Comparison of ENCODE assay signal across 20 cellular contexts in genomic region chr6:30129270-30129669, GRCh38. TPM values are rescaled to one million over a fixed set of nuclear protein-coding genes. Genes with fewer than 3 reads are reported as not detected.
DNase-seq lines count a peak whose midpoint lies in the region; ATAC-seq and TF ChIP-seq lines count a peak whose summit lies in the region.
"Had no signal": no experiment of that assay in that cellular context is flagged by ENCODE, and none has a peak within 500 bp of the region (broad histone marks: within the 10 kb centered on the region; RNA-seq: fewer than 3 reads in every experiment).

No MANE protein-coding gene starts in this region.

- RAD21 ChIA-PET in HCT116 (lab: Charles Lee; ENCODE audit: low non-redundant PET in 1 of 2, low total read pairs in 2 of 2, uncharacterized antibody in 2 of 2, unreplicated experiment in 2 of 2): no interaction called here

- TF ChIP-seq POLR2A in HCT116 (IDR thresholded peaks at IDR 0.05; ENCODE audit: borderline replicate concordance, extremely low read depth, insufficient read depth, insufficient read length): no peak

- H3K9me3 Mint-ChIP-seq in activated CD4-positive, alpha-beta memory T cell treated with anti-CD3 and anti-CD28 coated beads for 36 hours: no peaks in the 10 kb centered on the region
- H3K9me3 Mint-ChIP-seq in activated CD4-positive, alpha-beta memory T cell treated with anti-CD3 and anti-CD28 coated beads, Interleukin-2, amount 10 ng/mL, durations not matched to agents 7 days and 5 days: no peaks in the 10 kb centered on the region
- H3K9me3 Mint-ChIP-seq in activated T-helper 17 cell treated with anti-CD3 and anti-CD28 coated beads, Interleukin-2, amount 50 U/mL, for 72 hours: no peaks in the 10 kb centered on the region
- H3K9me3 Mint-ChIP-seq in stimulated activated effector memory CD8-positive, alpha-beta T cell treated with anti-CD3 and anti-CD28 coated beads, Interleukin-12 subunit alpha, Interleukin-12 subunit beta, amount 100 ng/mL, for 72 hours: no peaks in the 10 kb centered on the region
- no peaks in the 10 kb centered on the region for H3K9me3 Mint-ChIP-seq in activated T-helper 2 cell treated with anti-CD3 and anti-CD28 coated beads, Interferon-gamma antibody, Interleukin-2, Interleukin-4, amounts not matched to agents 10 μg/mL and 5 μg/mL and 100 μg/mL, durations not matched to agents 14 hours and 24 hours and 36 hours
- H3K9me3 Mint-ChIP-seq: CD8-positive, alpha-beta memory T cell had no signal

- TF ChIP-seq CTCF in HCT116 (IDR thresholded peaks at IDR 0.05 in 2 of 3, conservative IDR thresholded peaks at IDR 0.05 in 1 of 3; ENCODE audit: borderline replicate concordance in 1 of 3, insufficient read depth in 1 of 3, low read depth in 2 of 3, low read length in 2 of 3): no peak

- H3K36me3 Mint-ChIP-seq in activated CD4-positive, alpha-beta memory T cell treated with anti-CD3 and anti-CD28 coated beads for 36 hours: no peaks in the 10 kb centered on the region
- H3K36me3 Mint-ChIP-seq in activated CD4-positive, alpha-beta memory T cell treated with anti-CD3 and anti-CD28 coated beads, Interleukin-2, amount 10 ng/mL, durations not matched to agents 7 days and 5 days (ENCODE audit: low read depth): no peaks in the 10 kb centered on the region
- H3K36me3 Mint-ChIP-seq in activated T-helper 17 cell treated with anti-CD3 and anti-CD28 coated beads, Interleukin-2, amount 50 U/mL, for 72 hours (ENCODE audit: low read depth): no peaks in the 10 kb centered on the region
- H3K36me3 Mint-ChIP-seq in stimulated activated effector memory CD8-positive, alpha-beta T cell treated with anti-CD3 and anti-CD28 coated beads, Interleukin-12 subunit alpha, Interleukin-12 subunit beta, amount 100 ng/mL, for 72 hours: no peaks in the 10 kb centered on the region
- no peaks in the 10 kb centered on the region for H3K36me3 Mint-ChIP-seq in activated T-helper 2 cell treated with anti-CD3 and anti-CD28 coated beads, Interferon-gamma antibody, Interleukin-2, Interleukin-4, amounts not matched to agents 10 μg/mL and 5 μg/mL and 100 μg/mL, durations not matched to agents 14 hours and 24 hours and 36 hours (ENCODE audit: low read depth)
- H3K36me3 Mint-ChIP-seq: CD8-positive, alpha-beta memory T cell had no signal

- H3K36me3 ChIP-seq in HCT116 (ENCODE audit: control insufficient read depth in 1 of 2, insufficient read depth in 2 of 2, low read length in 2 of 2): no peaks in the 10 kb centered on the region
- H3K36me3 ChIP-seq: BLaER1 had no signal

- H3K4me1 ChIP-seq in HCT116 (ENCODE audit: control insufficient read depth in 1 of 2, insufficient read depth in 2 of 2, low read length in 2 of 2): peaks cover 8 to 17% of the 10 kb centered on the region in 2 experiments; a peak in 3 of 4 replicates

- peaks cover 56% of the 10 kb centered on the region for H3K27me3 Mint-ChIP-seq in activated CD4-positive, alpha-beta memory T cell treated with anti-CD3 and anti-CD28 coated beads for 36 hours
- peaks cover 67% of the 10 kb centered on the region for H3K27me3 Mint-ChIP-seq in activated CD4-positive, alpha-beta memory T cell treated with anti-CD3 and anti-CD28 coated beads, Interleukin-2, amount 10 ng/mL, durations not matched to agents 7 days and 5 days
- H3K27me3 Mint-ChIP-seq in activated T-helper 17 cell treated with anti-CD3 and anti-CD28 coated beads, Interleukin-2, amount 50 U/mL, for 72 hours: peaks cover 45% of the 10 kb centered on the region
- peaks cover 65% of the 10 kb centered on the region for H3K27me3 Mint-ChIP-seq in activated T-helper 2 cell treated with anti-CD3 and anti-CD28 coated beads, Interferon-gamma antibody, Interleukin-2, Interleukin-4, amounts not matched to agents 10 μg/mL and 5 μg/mL and 100 μg/mL, durations not matched to agents 14 hours and 24 hours and 36 hours (ENCODE audit: low read depth)

- H2AFZ ChIP-seq in HCT116 (ENCODE audit: low read depth, low read length, poor library complexity, severe bottlenecking): peak overlapping the region; percentile 43
- H2AFZ ChIP-seq: GM23248 had no signal

- no peak overlapping the region for H3K4me3 Mint-ChIP-seq in activated CD4-positive, alpha-beta memory T cell treated with anti-CD3 and anti-CD28 coated beads for 36 hours
- no peak overlapping the region for H3K4me3 Mint-ChIP-seq in activated CD4-positive, alpha-beta memory T cell treated with anti-CD3 and anti-CD28 coated beads, Interleukin-2, amount 10 ng/mL, durations not matched to agents 7 days and 5 days
- no peak overlapping the region for H3K4me3 Mint-ChIP-seq in activated T-helper 17 cell treated with anti-CD3 and anti-CD28 coated beads, Interleukin-2, amount 50 U/mL, for 72 hours
- H3K4me3 Mint-ChIP-seq in stimulated activated effector memory CD8-positive, alpha-beta T cell treated with anti-CD3 and anti-CD28 coated beads, Interleukin-12 subunit alpha, Interleukin-12 subunit beta, amount 100 ng/mL, for 72 hours: no peak overlapping the region
- no peak overlapping the region for H3K4me3 Mint-ChIP-seq in activated T-helper 2 cell treated with anti-CD3 and anti-CD28 coated beads, Interferon-gamma antibody, Interleukin-2, Interleukin-4, amounts not matched to agents 10 μg/mL and 5 μg/mL and 100 μg/mL, durations not matched to agents 14 hours and 24 hours and 36 hours (ENCODE audit: low read depth)
- H3K4me3 Mint-ChIP-seq: CD8-positive, alpha-beta memory T cell had no signal

- peak overlapping the region; percentile 39; the same call in 1 of the 2 replicates for H3K4me2 ChIP-seq in HCT116 (ENCODE audit: low read length)

- no peaks in the 10 kb centered on the region for H4K20me1 ChIP-seq in HCT116 (ENCODE audit: insufficient read depth)
- H4K20me1 ChIP-seq: BLaER1 had no signal

- DNase-seq in activated CD4-positive, alpha-beta memory T cell treated with anti-CD3 and anti-CD28 coated beads for 36 hours: peak; percentile 17
- DNase-seq in activated CD4-positive, alpha-beta memory T cell treated with anti-CD3 and anti-CD28 coated beads, Interleukin-2, amount 10 ng/mL, durations not matched to agents 7 days and 5 days: no peak
- DNase-seq in HCT116 (ENCODE audit: low read depth, low spot score) (no peak), NCI-H526 (lab: John Stamatoyannopoulos, UW) (no peak), RKO (ENCODE audit: low spot score) (no peak)
- DNase-seq in stimulated activated effector memory CD8-positive, alpha-beta T cell treated with anti-CD3 and anti-CD28 coated beads, Interleukin-12 subunit alpha, Interleukin-12 subunit beta, amount 100 ng/mL, for 72 hours (ENCODE audit: low spot score in 2 of 2): no peak
- no peak for DNase-seq in activated T-helper 2 cell treated with anti-CD3 and anti-CD28 coated beads, Interferon-gamma antibody, Interleukin-2, Interleukin-4, amounts not matched to agents 10 μg/mL and 5 μg/mL and 100 μg/mL, durations not matched to agents 14 hours and 24 hours and 36 hours (ENCODE audit: low spot score)
- DNase-seq: CD8-positive, alpha-beta memory T cell; GDM1; GM23248; NCI-H1417 treated with DMSO at 0.1 percent for 48 hours; NCI-H2029; NCI-H2171 treated with DMSO at 0.1 percent for 48 hours; SHP77 had no signal

- TF ChIP-seq RAD21 in HCT116 (IDR thresholded peaks at IDR 0.05; ENCODE audit: low read depth): no peak

- H3K9me2 ChIP-seq in HCT116 (ENCODE audit: insufficient read depth): no peaks in the 10 kb centered on the region

- no peak overlapping the region for H3K9ac ChIP-seq in HCT116 (ENCODE audit: low read length)
- H3K9ac ChIP-seq: BLaER1, GM23248 had no signal

- ATAC-seq in HCT116: no peak
- ATAC-seq in activated T-helper 17 cell treated with anti-CD3 and anti-CD28 coated beads, Interleukin-2, amount 50 U/mL, for 72 hours (replicated peaks): peak; percentile 78
- ATAC-seq in stimulated activated effector memory CD8-positive, alpha-beta T cell treated with anti-CD3 and anti-CD28 coated beads, Interleukin-12 subunit alpha, Interleukin-12 subunit beta, amount 100 ng/mL, for 72 hours: peak; percentile 68
- ATAC-seq: GM12878, K562 had no signal

- no peaks in the 10 kb centered on the region for H3K79me2 ChIP-seq in HCT116 (ENCODE audit: insufficient read depth, low read length)

- no peaks in the 10 kb centered on the region for H3K27me3 ChIP-seq in HCT116 (ENCODE audit: insufficient read depth, low read length)

- intact Hi-C loops in activated CD4-positive, alpha-beta memory T cell treated with anti-CD3 and anti-CD28 coated beads for 36 hours (cut with micrococcal nuclease): loop anchor here (2.0 kb wide), 1 partner anchor 16 kb away; the partner anchor contains the start of gene TRIM31
- intact Hi-C loops in HCT116 (cut with micrococcal nuclease): no loop called here
- intact Hi-C loops in activated T-helper 2 cell treated with anti-CD3 and anti-CD28 coated beads, Interferon-gamma antibody, Interleukin-2, Interleukin-4, amounts not matched to agents 10 μg/mL and 5 μg/mL and 100 μg/mL, durations not matched to agents 14 hours and 24 hours and 36 hours (cut with micrococcal nuclease): no loop called here

- POLR2A ChIA-PET in activated CD4-positive, alpha-beta memory T cell treated with anti-CD3 and anti-CD28 coated beads for 36 hours (lab: Charles Lee): no interaction called here
- POLR2A ChIA-PET in activated CD4-positive, alpha-beta memory T cell treated with anti-CD3 and anti-CD28 coated beads, Interleukin-2, amount 10 ng/mL, durations not matched to agents 7 days and 5 days (lab: Charles Lee): interaction anchor here (1.2 to 1.6 kb wide), 2 partner anchors 26 to 67 kb away, joined by 3 to 11 read pairs; no protein-coding TSS in a partner anchor
- POLR2A ChIA-PET in HCT116 (lab: Charles Lee): interaction anchor here (1.3 kb wide), 1 partner anchor 26 kb away, joined by 4 read pairs; no protein-coding TSS in a partner anchor

- no TSS peak for BruUV-seq in HCT116 (replicated peaks; lab: Mats Ljungman, UMichigan)

- H3K27ac ChIP-seq in HCT116 (ENCODE audit: low read depth, low read length): no peak overlapping the region
- H3K27ac ChIP-seq: BLaER1, GM23248 had no signal

- no peak overlapping the region for H3K4me3 ChIP-seq in HCT116 (replicated peaks in 1 of 2; ENCODE audit: low read depth in 1 of 2, low read length in 2 of 2)
- H3K4me3 ChIP-seq: BLaER1, GM12878, GM23248, K562 had no signal

- CTCF ChIA-PET in activated CD4-positive, alpha-beta memory T cell treated with anti-CD3 and anti-CD28 coated beads for 36 hours (lab: Charles Lee): interaction anchor here (1.0 to 15.9 kb wide), 6 partner anchors 10 to 281 kb away, joined by 3 to 491 read pairs (median 10); partner anchors contain the start of genes PPP1R11 and TRIM31
- CTCF ChIA-PET in activated CD4-positive, alpha-beta memory T cell treated with anti-CD3 and anti-CD28 coated beads, Interleukin-2, amount 10 ng/mL, durations not matched to agents 7 days and 5 days (lab: Charles Lee): interaction anchor here (0.8 to 7.2 kb wide), 5 partner anchors 13 to 281 kb away, joined by 3 to 186 read pairs (median 4); partner anchors contain the start of gene TRIM31
- CTCF ChIA-PET in HCT116 (lab: Charles Lee): interaction anchor here (6.0 kb wide), 1 partner anchor 25 kb away, joined by 105 read pairs; no protein-coding TSS in a partner anchor

- no peak overlapping the region for H3K27ac Mint-ChIP-seq in activated CD4-positive, alpha-beta memory T cell treated with anti-CD3 and anti-CD28 coated beads for 36 hours
- no peak overlapping the region for H3K27ac Mint-ChIP-seq in activated CD4-positive, alpha-beta memory T cell treated with anti-CD3 and anti-CD28 coated beads, Interleukin-2, amount 10 ng/mL, durations not matched to agents 7 days and 5 days
- H3K27ac Mint-ChIP-seq in activated T-helper 17 cell treated with anti-CD3 and anti-CD28 coated beads, Interleukin-2, amount 50 U/mL, for 72 hours: no peak overlapping the region
- no peak overlapping the region for H3K27ac Mint-ChIP-seq in stimulated activated effector memory CD8-positive, alpha-beta T cell treated with anti-CD3 and anti-CD28 coated beads, Interleukin-12 subunit alpha, Interleukin-12 subunit beta, amount 100 ng/mL, for 72 hours
- no peak overlapping the region for H3K27ac Mint-ChIP-seq in activated T-helper 2 cell treated with anti-CD3 and anti-CD28 coated beads, Interferon-gamma antibody, Interleukin-2, Interleukin-4, amounts not matched to agents 10 μg/mL and 5 μg/mL and 100 μg/mL, durations not matched to agents 14 hours and 24 hours and 36 hours
- H3K27ac Mint-ChIP-seq: CD8-positive, alpha-beta memory T cell had no signal

- peaks cover 25% of the 10 kb centered on the region for H3K4me1 Mint-ChIP-seq in activated CD4-positive, alpha-beta memory T cell treated with anti-CD3 and anti-CD28 coated beads for 36 hours (ENCODE audit: low read depth)
- H3K4me1 Mint-ChIP-seq in activated CD4-positive, alpha-beta memory T cell treated with anti-CD3 and anti-CD28 coated beads, Interleukin-2, amount 10 ng/mL, durations not matched to agents 7 days and 5 days: peaks cover 14% of the 10 kb centered on the region
- peaks cover 7% of the 10 kb centered on the region for H3K4me1 Mint-ChIP-seq in activated T-helper 17 cell treated with anti-CD3 and anti-CD28 coated beads, Interleukin-2, amount 50 U/mL, for 72 hours
- peaks cover 13% of the 10 kb centered on the region for H3K4me1 Mint-ChIP-seq in stimulated activated effector memory CD8-positive, alpha-beta T cell treated with anti-CD3 and anti-CD28 coated beads, Interleukin-12 subunit alpha, Interleukin-12 subunit beta, amount 100 ng/mL, for 72 hours
- peaks cover 13% of the 10 kb centered on the region for H3K4me1 Mint-ChIP-seq in activated T-helper 2 cell treated with anti-CD3 and anti-CD28 coated beads, Interferon-gamma antibody, Interleukin-2, Interleukin-4, amounts not matched to agents 10 μg/mL and 5 μg/mL and 100 μg/mL, durations not matched to agents 14 hours and 24 hours and 36 hours (ENCODE audit: low read depth)

- H3K9me3 ChIP-seq in HCT116 (ENCODE audit: control insufficient read depth in 1 of 2, insufficient read depth in 1 of 2, low read depth in 1 of 2, low read length in 2 of 2): no peaks in the 10 kb centered on the region
- H3K9me3 ChIP-seq: BLaER1 had no signal

RNA-seq across cellular contexts. Expression of gene TRIM40, which starts 6.7 kb away (rescaled TPM):
- not detected for total RNA-seq in activated CD4-positive, alpha-beta memory T cell treated with anti-CD3 and anti-CD28 coated beads for 36 hours
- not detected for total RNA-seq in activated CD4-positive, alpha-beta memory T cell treated with anti-CD3 and anti-CD28 coated beads, Interleukin-2, amount 10 ng/mL, durations not matched to agents 7 days and 5 days
- not detected for total RNA-seq in HCT116 (2021; ENCODE audit: unreplicated experiment)
- 0.04 TPM in 1 of 2 replicates, not detected in the other for polyA plus RNA-seq in HCT116 (2012)
- not detected for total RNA-seq in activated T-helper 17 cell treated with anti-CD3 and anti-CD28 coated beads, Interleukin-2, amount 50 U/mL, for 72 hours
- not detected in 2 replicates for total RNA-seq in activated T-helper 2 cell treated with anti-CD3 and anti-CD28 coated beads, Interferon-gamma antibody, Interleukin-2, Interleukin-4, amounts not matched to agents 10 μg/mL and 5 μg/mL and 100 μg/mL, durations not matched to agents 14 hours and 24 hours and 36 hours
- total RNA-seq: A172; CD8-positive, alpha-beta memory T cell; GM12878; GM23248; K562; NCI-H460 had no signal
- polyA plus RNA-seq: CD8-positive, alpha-beta memory T cell; GM12878; GM23248 had no signal

RNA-seq across cellular contexts. Expression of gene TRIM31, which starts 16.4 kb away (rescaled TPM):
- not detected for total RNA-seq in activated CD4-positive, alpha-beta memory T cell treated with anti-CD3 and anti-CD28 coated beads for 36 hours
- total RNA-seq in activated CD4-positive, alpha-beta memory T cell treated with anti-CD3 and anti-CD28 coated beads, Interleukin-2, amount 10 ng/mL, durations not matched to agents 7 days and 5 days: not detected
- total RNA-seq in HCT116 (2021; ENCODE audit: unreplicated experiment): not detected
- polyA plus RNA-seq in HCT116 (2012): 0.11 and 0.36 TPM in 2 replicates
- not detected for total RNA-seq in activated T-helper 17 cell treated with anti-CD3 and anti-CD28 coated beads, Interleukin-2, amount 50 U/mL, for 72 hours
- total RNA-seq in activated T-helper 2 cell treated with anti-CD3 and anti-CD28 coated beads, Interferon-gamma antibody, Interleukin-2, Interleukin-4, amounts not matched to agents 10 μg/mL and 5 μg/mL and 100 μg/mL, durations not matched to agents 14 hours and 24 hours and 36 hours: not detected in 2 replicates
- total RNA-seq: A172; CD8-positive, alpha-beta memory T cell; GM23248; K562; NCI-H460 had no signal
- polyA plus RNA-seq: CD8-positive, alpha-beta memory T cell; GM23248; K562 had no signal

RNA-seq across cellular contexts. Expression of gene TRIM10, which starts 31.7 kb away (rescaled TPM):
- under 1 TPM; 0.36 to 0.38 TPM for total RNA-seq in activated CD4-positive, alpha-beta memory T cell treated with anti-CD3 and anti-CD28 coated beads for 36 hours
- under 1 TPM in 1 of 2 experiments, not detected in 1; 0.08 TPM for total RNA-seq in activated CD4-positive, alpha-beta memory T cell treated with anti-CD3 and anti-CD28 coated beads, Interleukin-2, amount 10 ng/mL, durations not matched to agents 7 days and 5 days
- 0.98 TPM for total RNA-seq in HCT116 (2021; ENCODE audit: unreplicated experiment)
- 0.42 and 0.75 TPM in 2 replicates for polyA plus RNA-seq in HCT116 (2012)
- under 1 TPM in 1 of 2 donors, not detected in 1; 0.16 TPM for total RNA-seq in activated T-helper 17 cell treated with anti-CD3 and anti-CD28 coated beads, Interleukin-2, amount 50 U/mL, for 72 hours
- total RNA-seq in activated T-helper 2 cell treated with anti-CD3 and anti-CD28 coated beads, Interferon-gamma antibody, Interleukin-2, Interleukin-4, amounts not matched to agents 10 μg/mL and 5 μg/mL and 100 μg/mL, durations not matched to agents 14 hours and 24 hours and 36 hours: 0.09 TPM in 1 of 2 replicates, not detected in the other
- total RNA-seq: A172; CD8-positive, alpha-beta memory T cell; GM12878; NCI-H460 had no signal
- polyA plus RNA-seq: CD8-positive, alpha-beta memory T cell; GM23248 had no signal

RNA-seq across cellular contexts. Expression of gene TRIM15, which starts 34.1 kb away (rescaled TPM):
- total RNA-seq in activated CD4-positive, alpha-beta memory T cell treated with anti-CD3 and anti-CD28 coated beads for 36 hours: 1 to 10 TPM in 1 of 2 experiments, under 1 TPM in 1; 0.63 to 1.6 TPM
- not detected for total RNA-seq in activated CD4-positive, alpha-beta memory T cell treated with anti-CD3 and anti-CD28 coated beads, Interleukin-2, amount 10 ng/mL, durations not matched to agents 7 days and 5 days
- 6.5 TPM for total RNA-seq in HCT116 (2021; ENCODE audit: unreplicated experiment)
- polyA plus RNA-seq in HCT116 (2012): 3.1 and 5.2 TPM in 2 replicates
- not detected for total RNA-seq in activated T-helper 17 cell treated with anti-CD3 and anti-CD28 coated beads, Interleukin-2, amount 50 U/mL, for 72 hours
- total RNA-seq in activated T-helper 2 cell treated with anti-CD3 and anti-CD28 coated beads, Interferon-gamma antibody, Interleukin-2, Interleukin-4, amounts not matched to agents 10 μg/mL and 5 μg/mL and 100 μg/mL, durations not matched to agents 14 hours and 24 hours and 36 hours: 0.41 and 0.46 TPM in 2 replicates
- total RNA-seq: A172; CD8-positive, alpha-beta memory T cell; GM12878; GM23248; NCI-H460 had no signal
- polyA plus RNA-seq: CD8-positive, alpha-beta memory T cell; GM23248 had no signal

RNA-seq across cellular contexts. Expression of gene RNF39, which starts 53.7 kb away (rescaled TPM):
- total RNA-seq in activated CD4-positive, alpha-beta memory T cell treated with anti-CD3 and anti-CD28 coated beads for 36 hours: not detected
- total RNA-seq in activated CD4-positive, alpha-beta memory T cell treated with anti-CD3 and anti-CD28 coated beads, Interleukin-2, amount 10 ng/mL, durations not matched to agents 7 days and 5 days: not detected
- total RNA-seq in HCT116 (2021; ENCODE audit: unreplicated experiment): 0.22 TPM
- polyA plus RNA-seq in HCT116 (2012): 0.75 and 1.0 TPM in 2 replicates
- total RNA-seq in activated T-helper 17 cell treated with anti-CD3 and anti-CD28 coated beads, Interleukin-2, amount 50 U/mL, for 72 hours: not detected
- total RNA-seq in activated T-helper 2 cell treated with anti-CD3 and anti-CD28 coated beads, Interferon-gamma antibody, Interleukin-2, Interleukin-4, amounts not matched to agents 10 μg/mL and 5 μg/mL and 100 μg/mL, durations not matched to agents 14 hours and 24 hours and 36 hours: not detected in 2 replicates
- total RNA-seq: A172; CD8-positive, alpha-beta memory T cell; GM12878; GM23248; K562; NCI-H460 had no signal
- polyA plus RNA-seq: K562 had no signal
